8 cellular contexts compared by ENCODE assay signal in genomic region chr12:122064034-122064777, GRCh38. TPM values are rescaled to one million over a fixed set of nuclear protein-coding genes. Genes with fewer than 3 reads are reported as not detected.
A peak's percentile ranks its signal among the peaks of the same experiment; 100 is the strongest.
DNase-seq lines count a peak whose midpoint lies in the region; ATAC-seq and TF ChIP-seq lines count a peak whose summit lies in the region.

No MANE protein-coding gene starts in this region.

- no peak for TF ChIP-seq POLR2A in erythroblast (IDR thresholded peaks at IDR 0.05; ENCODE audit: low read length)
- no peak for TF ChIP-seq POLR2A in suprapubic skin (IDR thresholded peaks at IDR 0.05)

- no peak for DNase-seq in CD8-positive, alpha-beta memory T cell
- DNase-seq in H7 (peak; percentile 97), NCI-H2196 (lab: John Stamatoyannopoulos, UW; ENCODE audit: unreplicated experiment) (peak; percentile 96), WTC11 (ENCODE audit: low spot score) (peak; percentile 94), erythroblast (lab: John Stamatoyannopoulos, UW) (peak; percentile 90 to 91), suprapubic skin (ENCODE audit: low spot score in 2 of 2) (peak; percentile 88 to 89)

- H3K4me3 ChIP-seq in CD8-positive, alpha-beta memory T cell (ENCODE audit: low read length), result no peak overlapping the region
- H3K4me3 ChIP-seq in H7 (ENCODE audit: insufficient read depth, low read depth, low read length) (peak overlapping the region; percentile 50), mesodermal cell (ENCODE audit: extremely low read depth, insufficient read depth, low read length, poor library complexity, severe bottlenecking) (peak overlapping the region; percentile 16), suprapubic skin (no peak overlapping the region)

- WGBS in mesodermal cell (ENCODE audit: insufficient coverage in 2 of 2), 2 experiments, result 63 to 66% methylated on average over 9 to 12 of the region's 14 CpGs
- WGBS in suprapubic skin, result 70% methylated on average over 13 of the region's 14 CpGs

- CTCF ChIA-PET in CD8-positive, alpha-beta memory T cell (lab: Charles Lee), result interaction anchor here (2.5 kb wide), 1 partner anchor 59 kb away, joined by 9 read pairs; no protein-coding TSS in a partner anchor
- CTCF ChIA-PET in WTC11 (lab: Charles Lee), result interaction anchor here (1.2 to 2.7 kb wide), 11 partner anchors 10 to 270 kb away, joined by 3 to 24 read pairs (median 6); partner anchors contain the start of genes CFAP251 and RHOF

- TF ChIP-seq CTCF in WTC11 (IDR thresholded peaks at IDR 0.05) (no peak), suprapubic skin (IDR thresholded peaks at IDR 0.05) (peak in 1 of 2 donors; percentile 15)

- no peaks in the 10 kb centered on the region for H3K9me3 ChIP-seq in CD8-positive, alpha-beta memory T cell (ENCODE audit: low read length)
- no peaks in the 10 kb centered on the region for H3K9me3 ChIP-seq in mesodermal cell (ENCODE audit: control insufficient read depth, low read length)
- H3K9me3 ChIP-seq in suprapubic skin, result no peaks in the 10 kb centered on the region

- TF ChIP-seq EP300 in suprapubic skin (IDR thresholded peaks at IDR 0.05), result no peak

- ATAC-seq in WTC11 (peak; percentile 96), HG03571 (IDR thresholded peaks at IDR 0.05; ENCODE audit: unreplicated experiment) (no peak)

- H3K4me1 ChIP-seq in CD8-positive, alpha-beta memory T cell (ENCODE audit: insufficient read depth, low read length), result peaks cover 13% of the 10 kb centered on the region
- H3K4me1 ChIP-seq in mesodermal cell (ENCODE audit: control insufficient read depth, insufficient read depth, low read length, poor library complexity, severe bottlenecking) (peaks cover 36% of the 10 kb centered on the region), suprapubic skin (peaks cover 39% of the 10 kb centered on the region)

- H3K27me3 ChIP-seq in CD8-positive, alpha-beta memory T cell (ENCODE audit: insufficient read depth, low read length, poor library complexity, severe bottlenecking), result no peaks in the 10 kb centered on the region
- H3K27me3 ChIP-seq in H7 (ENCODE audit: control insufficient read depth, insufficient read depth, low read length) (no peaks in the 10 kb centered on the region), suprapubic skin (no peaks in the 10 kb centered on the region)

- H3K27ac ChIP-seq in CD8-positive, alpha-beta memory T cell (ENCODE audit: low read depth, low read length), result peak overlapping the region; percentile 79
- H3K27ac ChIP-seq in mesodermal cell (ENCODE audit: low read depth, low read length, severe bottlenecking), result peak overlapping the region; percentile 94
- peak overlapping the region; percentile 71 for H3K27ac ChIP-seq in suprapubic skin

- peaks cover 10 to 12% (median 12%) of the 10 kb centered on the region in 3 donors for H3K4me1 Mint-ChIP-seq in CD8-positive, alpha-beta memory T cell
- H3K4me1 Mint-ChIP-seq in WTC11, result peaks cover 35% of the 10 kb centered on the region

- POLR2A ChIA-PET in CD8-positive, alpha-beta memory T cell (lab: Charles Lee), result no interaction called here
- POLR2A ChIA-PET in WTC11 (lab: Charles Lee), result interaction anchor here (0.6 to 2.4 kb wide), 2 partner anchors 14 to 401 kb away, joined by 3 to 8 read pairs; partner anchors contain the start of gene MLXIP

- no peaks in the 10 kb centered on the region for H3K9me3 Mint-ChIP-seq in CD8-positive, alpha-beta memory T cell
- H3K9me3 Mint-ChIP-seq in WTC11, result no peaks in the 10 kb centered on the region

- H3K36me3 ChIP-seq in CD8-positive, alpha-beta memory T cell (ENCODE audit: insufficient read depth, low read length), result no peaks in the 10 kb centered on the region
- H3K36me3 ChIP-seq in H7 (replicated peaks; ENCODE audit: control insufficient read depth, insufficient read depth, low read length) (no peaks in the 10 kb centered on the region; the same call in none of the 2 replicates), mesodermal cell (ENCODE audit: control insufficient read depth, insufficient read depth, low read length) (peaks cover 19% of the 10 kb centered on the region), suprapubic skin (peaks cover 17% of the 10 kb centered on the region)

- H3K27me3 Mint-ChIP-seq in CD8-positive, alpha-beta memory T cell, result no peaks in the 10 kb centered on the region
- H3K27me3 Mint-ChIP-seq in WTC11 (ENCODE audit: low read depth), result no peaks in the 10 kb centered on the region

- peak overlapping the region in 1 of 7 donors; percentile 40 for H3K4me3 Mint-ChIP-seq in CD8-positive, alpha-beta memory T cell
- peak overlapping the region; percentile 73 for H3K4me3 Mint-ChIP-seq in WTC11

- no peak overlapping the region for H3K27ac Mint-ChIP-seq in CD8-positive, alpha-beta memory T cell
- H3K27ac Mint-ChIP-seq in WTC11, result peak overlapping the region; percentile 95

- H3K36me3 Mint-ChIP-seq in CD8-positive, alpha-beta memory T cell, result no peaks in the 10 kb centered on the region
- peaks cover 17% of the 10 kb centered on the region for H3K36me3 Mint-ChIP-seq in WTC11

TF ChIP-seq in WTC11, 78 proteins besides CTCF, POLR2A, EP300 and RAD21 (continues in another document):
- TF ChIP-seq ZNF671 (CRISPR knock-in tag; IDR thresholded peaks at IDR 0.05) (no peak), NR2C2 (CRISPR knock-in tag; IDR thresholded peaks at IDR 0.05) (no peak), JAZF1 (CRISPR knock-in tag; IDR thresholded peaks at IDR 0.05) (no peak), PRRX2 (CRISPR knock-in tag; IDR thresholded peaks at IDR 0.05) (no peak), SMAD3 (CRISPR knock-in tag; IDR thresholded peaks at IDR 0.05; ENCODE audit: borderline replicate concordance) (peak; percentile 31; the same call in 1 of the 2 replicates), NFE2L1 (CRISPR knock-in tag; IDR thresholded peaks at IDR 0.05) (peak; percentile 17; the same call in 1 of the 2 replicates), ZNF416 (CRISPR knock-in tag; IDR thresholded peaks at IDR 0.05) (no peak), SMAD4 (CRISPR knock-in tag; IDR thresholded peaks at IDR 0.05) (no peak), ATF2 (CRISPR knock-in tag; IDR thresholded peaks at IDR 0.05; ENCODE audit: borderline replicate concordance, low read depth) (no peak), IRF2 (CRISPR knock-in tag; IDR thresholded peaks at IDR 0.05; ENCODE audit: borderline replicate concordance, low read depth) (no peak), FOXP1 (CRISPR knock-in tag; IDR thresholded peaks at IDR 0.05; ENCODE audit: borderline replicate concordance) (peak; percentile 61; the same call in 1 of the 2 replicates)
- TF ChIP-seq, protein P1, sequence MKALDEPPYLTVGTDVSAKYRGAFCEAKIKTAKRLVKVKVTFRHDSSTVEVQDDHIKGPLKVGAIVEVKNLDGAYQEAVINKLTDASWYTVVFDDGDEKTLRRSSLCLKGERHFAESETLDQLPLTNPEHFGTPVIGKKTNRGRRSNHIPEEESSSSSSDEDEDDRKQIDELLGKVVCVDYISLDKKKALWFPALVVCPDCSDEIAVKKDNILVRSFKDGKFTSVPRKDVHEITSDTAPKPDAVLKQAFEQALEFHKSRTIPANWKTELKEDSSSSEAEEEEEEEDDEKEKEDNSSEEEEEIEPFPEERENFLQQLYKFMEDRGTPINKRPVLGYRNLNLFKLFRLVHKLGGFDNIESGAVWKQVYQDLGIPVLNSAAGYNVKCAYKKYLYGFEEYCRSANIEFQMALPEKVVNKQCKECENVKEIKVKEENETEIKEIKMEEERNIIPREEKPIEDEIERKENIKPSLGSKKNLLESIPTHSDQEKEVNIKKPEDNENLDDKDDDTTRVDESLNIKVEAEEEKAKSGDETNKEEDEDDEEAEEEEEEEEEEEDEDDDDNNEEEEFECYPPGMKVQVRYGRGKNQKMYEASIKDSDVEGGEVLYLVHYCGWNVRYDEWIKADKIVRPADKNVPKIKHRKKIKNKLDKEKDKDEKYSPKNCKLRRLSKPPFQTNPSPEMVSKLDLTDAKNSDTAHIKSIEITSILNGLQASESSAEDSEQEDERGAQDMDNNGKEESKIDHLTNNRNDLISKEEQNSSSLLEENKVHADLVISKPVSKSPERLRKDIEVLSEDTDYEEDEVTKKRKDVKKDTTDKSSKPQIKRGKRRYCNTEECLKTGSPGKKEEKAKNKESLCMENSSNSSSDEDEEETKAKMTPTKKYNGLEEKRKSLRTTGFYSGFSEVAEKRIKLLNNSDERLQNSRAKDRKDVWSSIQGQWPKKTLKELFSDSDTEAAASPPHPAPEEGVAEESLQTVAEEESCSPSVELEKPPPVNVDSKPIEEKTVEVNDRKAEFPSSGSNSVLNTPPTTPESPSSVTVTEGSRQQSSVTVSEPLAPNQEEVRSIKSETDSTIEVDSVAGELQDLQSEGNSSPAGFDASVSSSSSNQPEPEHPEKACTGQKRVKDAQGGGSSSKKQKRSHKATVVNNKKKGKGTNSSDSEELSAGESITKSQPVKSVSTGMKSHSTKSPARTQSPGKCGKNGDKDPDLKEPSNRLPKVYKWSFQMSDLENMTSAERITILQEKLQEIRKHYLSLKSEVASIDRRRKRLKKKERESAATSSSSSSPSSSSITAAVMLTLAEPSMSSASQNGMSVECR (CRISPR knock-in tag; IDR thresholded peaks at IDR 0.05; ENCODE audit: borderline replicate concordance), result no peak
- TF ChIP-seq, protein P2, sequence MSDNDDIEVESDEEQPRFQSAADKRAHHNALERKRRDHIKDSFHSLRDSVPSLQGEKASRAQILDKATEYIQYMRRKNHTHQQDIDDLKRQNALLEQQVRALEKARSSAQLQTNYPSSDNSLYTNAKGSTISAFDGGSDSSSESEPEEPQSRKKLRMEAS (CRISPR knock-in tag; IDR thresholded peaks at IDR 0.05), result peak; percentile 96

RNA-seq across cellular contexts. Expression of gene MLXIP, which starts 14.3 kb away (rescaled TPM):
- total RNA-seq in CD8-positive, alpha-beta memory T cell, result 10 to 100 TPM; 32.1 to 33.9 TPM
- polyA plus RNA-seq in CD8-positive, alpha-beta memory T cell, result 18.3 TPM
- 29.7 and 49.8 TPM in 2 replicates for total RNA-seq in H7 (2014; rRNA removed; shearing (Covaris generic))
- total RNA-seq in WTC11 (2021) (40.5 to 49.4 TPM (median 44.4 TPM) in 3 replicates), suprapubic skin (10 to 100 TPM; 25.2 to 91.4 (median 35.4) TPM)
- 26.2 TPM for polyA plus RNA-seq in mesodermal cell (2013, experiment 1 of 2)
- 21.8 TPM for polyA plus RNA-seq in mesodermal cell (2013, experiment 2 of 2)

RNA-seq across cellular contexts. Expression of gene BCL7A, which starts 42.5 kb away (rescaled TPM):
- 1 to 10 TPM; 2.5 to 3.0 TPM for total RNA-seq in CD8-positive, alpha-beta memory T cell
- 3.3 TPM for polyA plus RNA-seq in CD8-positive, alpha-beta memory T cell
- total RNA-seq in H7 (2014; rRNA removed; shearing (Covaris generic)), result 10.6 and 11.2 TPM in 2 replicates
- total RNA-seq in WTC11 (2021) (14.6 to 19.7 TPM (median 15.8 TPM) in 3 replicates), suprapubic skin (10 to 100 TPM; 15.9 to 30.9 (median 22.7) TPM)
- 14.0 TPM for polyA plus RNA-seq in mesodermal cell (2013, experiment 1 of 2)
- polyA plus RNA-seq in mesodermal cell (2013, experiment 2 of 2), result 10.5 TPM

Comparison
In these comparisons a context has a peak if more than half of its experiments do, and no peak if none do; other contexts are left out.
1. DNase-seq: peak in H7 (single experiment), NCI-H2196 (single experiment), WTC11 (single experiment), erythroblast (2 of 2) and suprapubic skin (2 of 2); none in CD8-positive, alpha-beta memory T cell (0 of 5).
2. H3K4me3 ChIP-seq: peak in H7 (single experiment) and mesodermal cell (single experiment); none in CD8-positive, alpha-beta memory T cell (single experiment) and suprapubic skin (single experiment).
3. Peak in every context shown above with its lines, with median percentiles within 50 percentile points of each other: H3K27ac ChIP-seq.